8 cellular contexts compared by ENCODE assay signal in the genomic region with DNA sequence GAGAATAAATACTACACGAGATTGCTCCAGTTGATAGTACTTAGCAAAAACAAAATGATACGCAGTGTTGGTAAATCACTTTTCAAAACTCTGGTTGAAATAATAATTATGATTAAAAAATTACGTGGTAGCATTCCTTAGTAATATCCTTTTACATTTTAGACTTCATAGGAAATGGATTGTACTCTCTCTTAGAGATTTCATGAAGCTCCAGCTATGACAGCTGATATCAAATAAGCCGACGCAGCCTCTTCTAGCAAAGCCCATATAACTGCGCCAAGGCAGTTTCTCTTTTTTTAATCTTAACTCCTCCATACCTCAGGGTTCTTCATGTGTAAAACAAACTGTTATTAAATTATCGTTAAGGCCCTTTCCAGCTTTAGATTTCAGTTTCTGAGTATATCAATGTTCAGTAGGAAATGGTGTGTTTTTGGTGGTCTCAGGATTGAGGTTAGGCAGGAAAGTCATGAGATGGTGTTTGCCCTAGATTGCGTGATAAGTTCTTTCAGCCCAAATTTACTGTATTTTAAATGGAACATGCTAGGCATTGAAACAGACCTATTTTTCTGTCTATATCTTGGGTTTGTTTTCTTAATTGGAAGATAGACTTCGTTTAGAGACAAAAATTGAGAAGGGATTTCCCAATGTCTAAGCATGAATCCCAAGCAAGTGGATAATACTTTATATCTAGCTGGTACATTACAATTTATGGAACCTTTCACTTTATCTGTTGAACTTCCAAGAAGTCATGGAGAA. TPM values are rescaled to one million over a fixed set of nuclear protein-coding genes. Genes with fewer than 3 reads are reported as not detected.
DNase-seq lines count a peak whose midpoint lies in the region; ATAC-seq and TF ChIP-seq lines count a peak whose summit lies in the region.

No MANE protein-coding gene starts in this region.

- TF ChIP-seq POLR2A in ovary (IDR thresholded peaks at IDR 0.05): no peak

- peaks cover 8% of the 10 kb centered on the region for H3K4me1 Mint-ChIP-seq in Calu3 (ENCODE audit: low read depth, unreplicated experiment)

- peaks cover 13% of the 10 kb centered on the region for H3K36me3 Mint-ChIP-seq in Calu3 (ENCODE audit: insufficient read depth, unreplicated experiment)

- no peak for ATAC-seq in PC-3
- ATAC-seq in GM19035 (IDR thresholded peaks at IDR 0.05; ENCODE audit: unreplicated experiment): no peak

- H3K4me3 ChIP-seq in PC-3 (ENCODE audit: low read length) (peak overlapping the region; percentile 89), epithelial cell of esophagus (ENCODE audit: low read length) (peak overlapping the region; percentile 70), ovary (peak overlapping the region; percentile 98)

- peaks cover 36% of the 10 kb centered on the region for H3K79me2 ChIP-seq in PC-3 (ENCODE audit: low read length)

- no peaks in the 10 kb centered on the region for H3F3A ChIP-seq in PC-3 (ENCODE audit: low read length, unreplicated experiment)

- no peak for DNase-seq in Calu3
- DNase-seq in PC-3: no peak
- DNase-seq in epithelial cell of esophagus (ENCODE audit: low read depth): no peak
- no peak for DNase-seq in ovary
- DNase-seq in HuH-7 (ENCODE audit: low spot score): no peak
- DNase-seq in activated effector memory CD4-positive, alpha-beta T cell treated with Interleukin-2 at 50 U/mL for 16 hours: no peak
- no peak for DNase-seq in AML-193 (lab: John Stamatoyannopoulos, UW)

- intact Hi-C loops in Calu3 (cut with micrococcal nuclease; ENCODE audit: unreplicated experiment): no loop called here
- intact Hi-C loops in PC-3 (cut with micrococcal nuclease): no loop called here
- intact Hi-C loops in ovary (cut with DNase I): no loop called here

- H3K4me2 ChIP-seq in PC-3 (ENCODE audit: low read length): peak overlapping the region; percentile 78

- no peaks in the 10 kb centered on the region for H3K9me2 ChIP-seq in PC-3 (replicated peaks; ENCODE audit: low read length)

- no peaks in the 10 kb centered on the region for H3K9me3 Mint-ChIP-seq in Calu3 (ENCODE audit: low read depth, unreplicated experiment)

- H3K27me3 ChIP-seq in PC-3 (ENCODE audit: low read length): no peaks in the 10 kb centered on the region
- no peaks in the 10 kb centered on the region for H3K27me3 ChIP-seq in ovary

- no peaks in the 10 kb centered on the region for H3K27me3 Mint-ChIP-seq in Calu3 (ENCODE audit: unreplicated experiment)

- POLR2A ChIA-PET in PC-3 (lab: Charles Lee; ENCODE audit: unreplicated experiment): interaction anchor here (2.2 kb wide), 1 partner anchor 16 kb away, joined by 17 read pairs; no protein-coding TSS in a partner anchor

- H3K9me3 ChIP-seq in PC-3 (ENCODE audit: low read length): no peaks in the 10 kb centered on the region
- H3K9me3 ChIP-seq in ovary: no peaks in the 10 kb centered on the region

- TF ChIP-seq EP300 in ovary (IDR thresholded peaks at IDR 0.05): peak; percentile 8

- peaks cover 5% of the 10 kb centered on the region; the same call in 1 of the 2 replicates for H4K20me1 ChIP-seq in PC-3 (ENCODE audit: low read length)

- CTCF ChIA-PET in Calu3 (lab: Charles Lee): no interaction called here
- CTCF ChIA-PET in PC-3 (lab: Charles Lee): interaction anchor here (0.7 kb wide), 1 partner anchor 9 kb away, joined by 3 read pairs; no protein-coding TSS in a partner anchor

- H3K4me1 ChIP-seq in PC-3 (ENCODE audit: insufficient read depth, low read length) (peaks cover 33% of the 10 kb centered on the region), ovary (ENCODE audit: insufficient read depth) (peaks cover 5% of the 10 kb centered on the region)

- H2AFZ ChIP-seq in PC-3 (ENCODE audit: low read length): peak overlapping the region; percentile 84

- peak overlapping the region; percentile 84 for H3K9ac ChIP-seq in PC-3 (ENCODE audit: low read length)

- no peak overlapping the region for H3K27ac Mint-ChIP-seq in Calu3 (ENCODE audit: unreplicated experiment)

- no peak for TF ChIP-seq CTCF in Calu3 (IDR thresholded peaks at IDR 0.05; ENCODE audit: unreplicated experiment)
- TF ChIP-seq CTCF in PC-3 (conservative IDR thresholded peaks at IDR 0.05; ENCODE audit: low read depth, low read length): no peak
- TF ChIP-seq CTCF in epithelial cell of esophagus (IDR thresholded peaks at IDR 0.05; ENCODE audit: insufficient read depth, low read depth, low read length, missing control alignments): no peak
- no peak for TF ChIP-seq CTCF in ovary (IDR thresholded peaks at IDR 0.05)

- BruUV-seq in Calu3 (replicated peaks; lab: Mats Ljungman, UMichigan) (no TSS peak), PC-3 (replicated peaks; lab: Mats Ljungman, UMichigan) (TSS peak; percentile 67)

- H3K4me3 Mint-ChIP-seq in Calu3 (ENCODE audit: low read depth, unreplicated experiment): peak overlapping the region; percentile 69

- H3K27ac ChIP-seq in PC-3 (ENCODE audit: low read length): no peak overlapping the region
- H3K27ac ChIP-seq in ovary: peak overlapping the region; percentile 93 to 95

- H3K36me3 ChIP-seq in PC-3 (ENCODE audit: low read depth, low read length): peaks cover 8% of the 10 kb centered on the region; the same call in 1 of the 2 replicates
- no peaks in the 10 kb centered on the region for H3K36me3 ChIP-seq in ovary

- WGBS in ovary, 3 donors: 22 to 29% (median 25%) methylated on average over 9 of the region's 9 CpGs

RNA-seq across cellular contexts. Expression of a gene that starts 0.9 kb away (rescaled TPM):
- total RNA-seq in Calu3 (2022) (18.6 and 24.4 TPM in 2 replicates), PC-3 (2014; rRNA removed) (88.4 and 98.0 TPM in 2 replicates), ovary (10 to 100 TPM; 48.3 to 85.7 (median 70.7) TPM)
- polyA plus RNA-seq in ovary: 100 to 1,000 TPM in 1 of 2 donors, 10 to 100 TPM in 1; 43.0 to 194 TPM
